Comparison of ENCODE assay signal across 1 cellular context in the genomic region with DNA sequence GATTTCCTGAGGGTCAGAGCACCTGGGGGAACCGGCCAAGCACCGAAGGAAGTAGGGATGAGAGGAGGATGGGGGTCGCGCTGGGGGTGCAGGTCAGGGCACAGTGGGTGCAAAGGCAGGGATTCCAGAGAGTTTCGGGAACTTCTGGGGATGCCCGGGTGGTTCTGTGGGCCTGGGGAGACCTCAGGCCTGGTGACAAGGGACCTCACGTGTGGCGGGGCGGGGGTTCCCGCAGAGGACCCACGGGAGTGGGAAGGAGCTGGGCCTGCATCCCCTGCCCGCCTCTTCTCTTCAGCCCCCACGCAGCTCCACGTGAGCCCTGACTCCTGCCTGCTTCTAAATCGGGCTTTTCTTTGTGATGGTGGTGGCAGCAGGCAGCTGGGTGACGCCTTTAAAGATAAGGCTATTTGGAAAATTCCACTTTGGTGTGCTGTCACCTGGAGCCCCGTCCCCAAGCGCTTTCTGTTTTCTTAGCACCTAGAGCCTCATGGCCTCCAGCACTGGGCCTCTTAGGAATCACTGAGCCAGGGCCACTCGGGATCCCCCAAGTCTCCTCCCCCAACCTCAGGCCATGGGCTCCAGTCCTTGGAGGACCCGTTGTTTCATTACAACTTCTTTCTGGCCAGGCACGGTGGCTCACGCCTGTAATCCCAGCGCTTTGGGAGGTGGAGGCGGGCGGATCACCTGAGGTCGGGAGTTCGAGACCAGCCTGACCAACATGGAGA.
TF ChIP-seq lines count a peak whose summit lies in the region.

No MANE protein-coding gene starts in this region.

TF ChIP-seq in K562, 482 proteins besides CTCF, POLR2A, EP300 and RAD21:
- TF ChIP-seq ELF4 (CRISPR knock-in tag; IDR thresholded peaks at IDR 0.05) (no peak), STAG1 (CRISPR knock-in tag; IDR thresholded peaks at IDR 0.05; ENCODE audit: borderline replicate concordance) (no peak), XRCC4 (IDR thresholded peaks at IDR 0.05; ENCODE audit: extremely low read depth, insufficient read depth, insufficient read length) (no peak), FOXM1 (IDR thresholded peaks at IDR 0.05; ENCODE audit: low read depth) (no peak), FOXM1 (CRISPR knock-in tag; IDR thresholded peaks at IDR 0.05; ENCODE audit: low read depth) (no peak), PRPF4 (IDR thresholded peaks at IDR 0.05; ENCODE audit: insufficient read depth, low read depth, low read length, poor library complexity, severe bottlenecking) (no peak), SRSF7 (optimal IDR thresholded peaks at IDR 0.05; ENCODE audit: low read depth, low read length) (no peak), SNRNP70 (optimal IDR thresholded peaks at IDR 0.05; ENCODE audit: low read depth, low read length) (no peak), PRMT5 (CRISPR knock-in tag; IDR thresholded peaks at IDR 0.05) (no peak), EWSR1 (IDR thresholded peaks at IDR 0.05; ENCODE audit: borderline replicate concordance, low read depth, partially characterized antibody) (no peak), SP1 (CRISPR knock-in tag; IDR thresholded peaks at IDR 0.05) (no peak), TRIM28 (IDR thresholded peaks at IDR 0.05) (no peak), ZNF561 (CRISPR knock-in tag; conservative IDR thresholded peaks at IDR 0.05) (no peak), HMBOX1 (IDR thresholded peaks at IDR 0.05) (no peak), SETDB1 (IDR thresholded peaks at IDR 0.05; ENCODE audit: low read length) (no peak), XRCC5 (IDR thresholded peaks at IDR 0.05; ENCODE audit: low read depth, low read length) (no peak), CREB3 (tag; conservative IDR thresholded peaks at IDR 0.05; ENCODE audit: low read depth) (no peak)
- TF ChIP-seq, protein P1, sequence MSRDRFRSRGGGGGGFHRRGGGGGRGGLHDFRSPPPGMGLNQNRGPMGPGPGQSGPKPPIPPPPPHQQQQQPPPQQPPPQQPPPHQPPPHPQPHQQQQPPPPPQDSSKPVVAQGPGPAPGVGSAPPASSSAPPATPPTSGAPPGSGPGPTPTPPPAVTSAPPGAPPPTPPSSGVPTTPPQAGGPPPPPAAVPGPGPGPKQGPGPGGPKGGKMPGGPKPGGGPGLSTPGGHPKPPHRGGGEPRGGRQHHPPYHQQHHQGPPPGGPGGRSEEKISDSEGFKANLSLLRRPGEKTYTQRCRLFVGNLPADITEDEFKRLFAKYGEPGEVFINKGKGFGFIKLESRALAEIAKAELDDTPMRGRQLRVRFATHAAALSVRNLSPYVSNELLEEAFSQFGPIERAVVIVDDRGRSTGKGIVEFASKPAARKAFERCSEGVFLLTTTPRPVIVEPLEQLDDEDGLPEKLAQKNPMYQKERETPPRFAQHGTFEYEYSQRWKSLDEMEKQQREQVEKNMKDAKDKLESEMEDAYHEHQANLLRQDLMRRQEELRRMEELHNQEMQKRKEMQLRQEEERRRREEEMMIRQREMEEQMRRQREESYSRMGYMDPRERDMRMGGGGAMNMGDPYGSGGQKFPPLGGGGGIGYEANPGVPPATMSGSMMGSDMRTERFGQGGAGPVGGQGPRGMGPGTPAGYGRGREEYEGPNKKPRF (IDR thresholded peaks at IDR 0.05; ENCODE audit: low read depth, low read length), result no peak
- TF ChIP-seq, protein P2, sequence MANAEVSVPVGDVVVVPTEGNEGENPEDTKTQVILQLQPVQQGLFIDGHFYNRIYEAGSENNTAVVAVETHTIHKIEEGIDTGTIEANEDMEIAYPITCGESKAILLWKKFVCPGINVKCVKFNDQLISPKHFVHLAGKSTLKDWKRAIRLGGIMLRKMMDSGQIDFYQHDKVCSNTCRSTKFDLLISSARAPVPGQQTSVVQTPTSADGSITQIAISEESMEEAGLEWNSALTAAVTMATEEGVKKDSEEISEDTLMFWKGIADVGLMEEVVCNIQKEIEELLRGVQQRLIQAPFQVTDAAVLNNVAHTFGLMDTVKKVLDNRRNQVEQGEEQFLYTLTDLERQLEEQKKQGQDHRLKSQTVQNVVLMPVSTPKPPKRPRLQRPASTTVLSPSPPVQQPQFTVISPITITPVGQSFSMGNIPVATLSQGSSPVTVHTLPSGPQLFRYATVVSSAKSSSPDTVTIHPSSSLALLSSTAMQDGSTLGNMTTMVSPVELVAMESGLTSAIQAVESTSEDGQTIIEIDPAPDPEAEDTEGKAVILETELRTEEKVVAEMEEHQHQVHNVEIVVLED (CRISPR knock-in tag; IDR thresholded peaks at IDR 0.05), result no peak
- TF ChIP-seq, protein P3, sequence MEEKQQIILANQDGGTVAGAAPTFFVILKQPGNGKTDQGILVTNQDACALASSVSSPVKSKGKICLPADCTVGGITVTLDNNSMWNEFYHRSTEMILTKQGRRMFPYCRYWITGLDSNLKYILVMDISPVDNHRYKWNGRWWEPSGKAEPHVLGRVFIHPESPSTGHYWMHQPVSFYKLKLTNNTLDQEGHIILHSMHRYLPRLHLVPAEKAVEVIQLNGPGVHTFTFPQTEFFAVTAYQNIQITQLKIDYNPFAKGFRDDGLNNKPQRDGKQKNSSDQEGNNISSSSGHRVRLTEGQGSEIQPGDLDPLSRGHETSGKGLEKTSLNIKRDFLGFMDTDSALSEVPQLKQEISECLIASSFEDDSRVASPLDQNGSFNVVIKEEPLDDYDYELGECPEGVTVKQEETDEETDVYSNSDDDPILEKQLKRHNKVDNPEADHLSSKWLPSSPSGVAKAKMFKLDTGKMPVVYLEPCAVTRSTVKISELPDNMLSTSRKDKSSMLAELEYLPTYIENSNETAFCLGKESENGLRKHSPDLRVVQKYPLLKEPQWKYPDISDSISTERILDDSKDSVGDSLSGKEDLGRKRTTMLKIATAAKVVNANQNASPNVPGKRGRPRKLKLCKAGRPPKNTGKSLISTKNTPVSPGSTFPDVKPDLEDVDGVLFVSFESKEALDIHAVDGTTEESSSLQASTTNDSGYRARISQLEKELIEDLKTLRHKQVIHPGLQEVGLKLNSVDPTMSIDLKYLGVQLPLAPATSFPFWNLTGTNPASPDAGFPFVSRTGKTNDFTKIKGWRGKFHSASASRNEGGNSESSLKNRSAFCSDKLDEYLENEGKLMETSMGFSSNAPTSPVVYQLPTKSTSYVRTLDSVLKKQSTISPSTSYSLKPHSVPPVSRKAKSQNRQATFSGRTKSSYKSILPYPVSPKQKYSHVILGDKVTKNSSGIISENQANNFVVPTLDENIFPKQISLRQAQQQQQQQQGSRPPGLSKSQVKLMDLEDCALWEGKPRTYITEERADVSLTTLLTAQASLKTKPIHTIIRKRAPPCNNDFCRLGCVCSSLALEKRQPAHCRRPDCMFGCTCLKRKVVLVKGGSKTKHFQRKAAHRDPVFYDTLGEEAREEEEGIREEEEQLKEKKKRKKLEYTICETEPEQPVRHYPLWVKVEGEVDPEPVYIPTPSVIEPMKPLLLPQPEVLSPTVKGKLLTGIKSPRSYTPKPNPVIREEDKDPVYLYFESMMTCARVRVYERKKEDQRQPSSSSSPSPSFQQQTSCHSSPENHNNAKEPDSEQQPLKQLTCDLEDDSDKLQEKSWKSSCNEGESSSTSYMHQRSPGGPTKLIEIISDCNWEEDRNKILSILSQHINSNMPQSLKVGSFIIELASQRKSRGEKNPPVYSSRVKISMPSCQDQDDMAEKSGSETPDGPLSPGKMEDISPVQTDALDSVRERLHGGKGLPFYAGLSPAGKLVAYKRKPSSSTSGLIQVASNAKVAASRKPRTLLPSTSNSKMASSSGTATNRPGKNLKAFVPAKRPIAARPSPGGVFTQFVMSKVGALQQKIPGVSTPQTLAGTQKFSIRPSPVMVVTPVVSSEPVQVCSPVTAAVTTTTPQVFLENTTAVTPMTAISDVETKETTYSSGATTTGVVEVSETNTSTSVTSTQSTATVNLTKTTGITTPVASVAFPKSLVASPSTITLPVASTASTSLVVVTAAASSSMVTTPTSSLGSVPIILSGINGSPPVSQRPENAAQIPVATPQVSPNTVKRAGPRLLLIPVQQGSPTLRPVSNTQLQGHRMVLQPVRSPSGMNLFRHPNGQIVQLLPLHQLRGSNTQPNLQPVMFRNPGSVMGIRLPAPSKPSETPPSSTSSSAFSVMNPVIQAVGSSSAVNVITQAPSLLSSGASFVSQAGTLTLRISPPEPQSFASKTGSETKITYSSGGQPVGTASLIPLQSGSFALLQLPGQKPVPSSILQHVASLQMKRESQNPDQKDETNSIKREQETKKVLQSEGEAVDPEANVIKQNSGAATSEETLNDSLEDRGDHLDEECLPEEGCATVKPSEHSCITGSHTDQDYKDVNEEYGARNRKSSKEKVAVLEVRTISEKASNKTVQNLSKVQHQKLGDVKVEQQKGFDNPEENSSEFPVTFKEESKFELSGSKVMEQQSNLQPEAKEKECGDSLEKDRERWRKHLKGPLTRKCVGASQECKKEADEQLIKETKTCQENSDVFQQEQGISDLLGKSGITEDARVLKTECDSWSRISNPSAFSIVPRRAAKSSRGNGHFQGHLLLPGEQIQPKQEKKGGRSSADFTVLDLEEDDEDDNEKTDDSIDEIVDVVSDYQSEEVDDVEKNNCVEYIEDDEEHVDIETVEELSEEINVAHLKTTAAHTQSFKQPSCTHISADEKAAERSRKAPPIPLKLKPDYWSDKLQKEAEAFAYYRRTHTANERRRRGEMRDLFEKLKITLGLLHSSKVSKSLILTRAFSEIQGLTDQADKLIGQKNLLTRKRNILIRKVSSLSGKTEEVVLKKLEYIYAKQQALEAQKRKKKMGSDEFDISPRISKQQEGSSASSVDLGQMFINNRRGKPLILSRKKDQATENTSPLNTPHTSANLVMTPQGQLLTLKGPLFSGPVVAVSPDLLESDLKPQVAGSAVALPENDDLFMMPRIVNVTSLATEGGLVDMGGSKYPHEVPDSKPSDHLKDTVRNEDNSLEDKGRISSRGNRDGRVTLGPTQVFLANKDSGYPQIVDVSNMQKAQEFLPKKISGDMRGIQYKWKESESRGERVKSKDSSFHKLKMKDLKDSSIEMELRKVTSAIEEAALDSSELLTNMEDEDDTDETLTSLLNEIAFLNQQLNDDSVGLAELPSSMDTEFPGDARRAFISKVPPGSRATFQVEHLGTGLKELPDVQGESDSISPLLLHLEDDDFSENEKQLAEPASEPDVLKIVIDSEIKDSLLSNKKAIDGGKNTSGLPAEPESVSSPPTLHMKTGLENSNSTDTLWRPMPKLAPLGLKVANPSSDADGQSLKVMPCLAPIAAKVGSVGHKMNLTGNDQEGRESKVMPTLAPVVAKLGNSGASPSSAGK (IDR thresholded peaks at IDR 0.05), result no peak
